In genomic region chr7:16671811-16672210, GRCh38 we compare ENCODE assay signal across 1 cellular context.
TF ChIP-seq lines count a peak whose summit lies in the region.

No MANE protein-coding gene starts in this region.

TF ChIP-seq in IMR-90, 13 proteins besides CTCF, POLR2A, EP300 and RAD21:
- no peak for TF ChIP-seq USF2 (IDR thresholded peaks at IDR 0.05; ENCODE audit: low read depth, low read length)
- no peak for TF ChIP-seq NFE2L2 (IDR thresholded peaks at IDR 0.05; ENCODE audit: low read depth, low read length)
- no peak for TF ChIP-seq SMC3 (IDR thresholded peaks at IDR 0.05; ENCODE audit: low read depth, low read length)
- no peak for TF ChIP-seq FOS (IDR thresholded peaks at IDR 0.05; ENCODE audit: low read depth, low read length)
- TF ChIP-seq CHD1 (IDR thresholded peaks at IDR 0.05; ENCODE audit: low read depth, low read length), result no peak
- TF ChIP-seq ELK1 (IDR thresholded peaks at IDR 0.05; ENCODE audit: borderline replicate concordance, low read depth, low read length), result no peak
- no peak for TF ChIP-seq MAFK (IDR thresholded peaks at IDR 0.05; ENCODE audit: low read depth, low read length)
- no peak for TF ChIP-seq MAZ (IDR thresholded peaks at IDR 0.05; ENCODE audit: borderline replicate concordance, low read depth, low read length)
- no peak for TF ChIP-seq CEBPB (IDR thresholded peaks at IDR 0.05; ENCODE audit: low read depth, low read length)
- TF ChIP-seq RFX5 (IDR thresholded peaks at IDR 0.05; ENCODE audit: low read depth, low read length), result no peak
- no peak for TF ChIP-seq RCOR1 (IDR thresholded peaks at IDR 0.05; ENCODE audit: insufficient replicate concordance, low read length)
- no peak for TF ChIP-seq MXI1 (IDR thresholded peaks at IDR 0.05; ENCODE audit: borderline replicate concordance, low read depth, low read length)
- no peak for TF ChIP-seq BHLHE40 (IDR thresholded peaks at IDR 0.05; ENCODE audit: low read depth, low read length)
TF ChIP-seq in IMR-90: peak in this region for 0.
